Comparison of ENCODE assay signal across 6 cellular contexts in genomic region chr14:32731249-32731648, GRCh38.
"Had no signal": no experiment of that assay in that cellular context is flagged by ENCODE, and none has a peak within 500 bp of the region (broad histone marks: within the 10 kb centered on the region; RNA-seq: fewer than 3 reads in every experiment).

No MANE protein-coding gene starts in this region.

- H3K27me3 Mint-ChIP-seq: IgD-negative memory B cell had no signal

- H3K4me3 Mint-ChIP-seq: GM23338, H9, IgD-negative memory B cell had no signal

- ATAC-seq: GM23338 had no signal

- H3K27ac Mint-ChIP-seq: GM23338, H9, IgD-negative memory B cell had no signal

- H3K4me1 Mint-ChIP-seq: IgD-negative memory B cell had no signal

- DNase-seq: H9, HCEC 1CT had no signal

- H3K9me3 Mint-ChIP-seq: GM23338, H9 had no signal

- H3K4me3 ChIP-seq: GM23338 had no signal

- FAIRE-seq: H1, HTR-8/SVneo had no signal
